Comparison of ENCODE assay signal across 39 cellular contexts in genomic region chr2:63695583-63695982, GRCh38.
"Had no signal": no experiment of that assay in that cellular context is flagged by ENCODE, and none has a peak within 500 bp of the region (broad histone marks: within the 10 kb centered on the region; RNA-seq: fewer than 3 reads in every experiment).

No MANE protein-coding gene starts in this region.

- H3K4me3 ChIP-seq: adrenal gland, ascending aorta, body of pancreas, breast epithelium, cardiac muscle cell had no signal

- H3K36me3 Mint-ChIP-seq: activated naive CD4-positive, alpha-beta T cell treated with anti-CD3 and anti-CD28 coated beads, Interleukin-2, amount 10 ng/mL, durations not matched to agents 7 days and 5 days; activated naive CD4-positive, alpha-beta T cell treated with anti-CD3 and anti-CD28 coated beads, Interleukin-2, amount 50 U/mL, for 24 hours; activated naive CD4-positive, alpha-beta T cell treated with anti-CD3 and anti-CD28 coated beads, Interleukin-2, amount 50 U/mL, for 72 hours; activated naive CD8-positive, alpha-beta T cell; activated naive CD8-positive, alpha-beta T cell treated with anti-CD3 and anti-CD28 coated beads for 36 hours; activated naive CD8-positive, alpha-beta T cell treated with anti-CD3 and anti-CD28 coated beads, Interleukin-2, amount 10 ng/mL, durations not matched to agents 7 days and 5 days; brain had no signal

- H3K4me1 ChIP-seq: adrenal gland, breast epithelium had no signal

- H3K9me3 ChIP-seq: adrenal gland, ascending aorta, body of pancreas, breast epithelium had no signal

- H3K27me3 ChIP-seq: adrenal gland, ascending aorta, body of pancreas, brain microvascular endothelial cell, breast epithelium, cardiac muscle cell had no signal

- H3K36me3 ChIP-seq: adrenal gland, ascending aorta, brain microvascular endothelial cell, breast epithelium, cardiac muscle cell had no signal

- DNase-seq: activated effector memory CD4-positive, alpha-beta T cell treated with anti-CD3 and anti-CD28 coated beads, Interleukin-2, amount 50 U/mL, for 16 hours; activated effector memory CD4-positive, alpha-beta T cell treated with Interleukin-2 at 50 U/mL for 16 hours; activated gamma-delta T cell; activated gamma-delta T cell treated with Interleukin-2 at 50 U/mL for 16 hours; activated naive CD4-positive, alpha-beta T cell; activated naive CD4-positive, alpha-beta T cell treated with anti-CD3 and anti-CD28 coated beads for 36 hours; activated naive CD4-positive, alpha-beta T cell treated with anti-CD3 and anti-CD28 coated beads, Interleukin-2, amount 10 ng/mL, durations not matched to agents 7 days and 5 days; activated naive CD4-positive, alpha-beta T cell treated with anti-CD3 and anti-CD28 coated beads, Interleukin-2, amount 50 U/mL, for 16 hours; activated naive CD4-positive, alpha-beta T cell treated with Interleukin-2 at 50 U/mL for 16 hours; activated naive CD8-positive, alpha-beta T cell treated with anti-CD3 and anti-CD28 coated beads for 36 hours; activated naive CD8-positive, alpha-beta T cell treated with anti-CD3 and anti-CD28 coated beads, Interleukin-2, amount 10 ng/mL, durations not matched to agents 7 days and 5 days; activated naive CD8-positive, alpha-beta T cell treated with anti-CD3 and anti-CD28 coated beads, Interleukin-2, amount 50 U/mL, for 24 hours; activated T-cell treated with anti-CD3 and anti-CD28 coated beads, Interleukin-2, amount 50 U/mL, for 1 hour; activated T-cell treated with anti-CD3 and anti-CD28 coated beads, Interleukin-2, amount 50 U/mL, for 24 hours; activated T-cell treated with anti-CD3 and anti-CD28 coated beads, Interleukin-2, amount 50 U/mL, for 4 hours; activated T-cell treated with anti-CD3 and anti-CD28 coated beads, Interleukin-2, amount 50 U/mL, for 48 hours; activated T-cell treated with anti-CD3 and anti-CD28 coated beads, Interleukin-2, amount 50 U/mL, for 72 hours; adrenal gland; amniotic stem cell; amygdala; anterior cingulate cortex; aorta; body of pancreas; brain microvascular endothelial cell; caudate nucleus; central memory CD4-positive, alpha-beta T cell; cerebellar nuclear complex had no signal

- H3K4me3 Mint-ChIP-seq: activated naive CD4-positive, alpha-beta T cell treated with anti-CD3 and anti-CD28 coated beads for 36 hours; activated naive CD4-positive, alpha-beta T cell treated with anti-CD3 and anti-CD28 coated beads, Interleukin-2, amount 10 ng/mL, durations not matched to agents 7 days and 5 days; activated naive CD4-positive, alpha-beta T cell treated with anti-CD3 and anti-CD28 coated beads, Interleukin-2, amount 50 U/mL, for 24 hours; activated naive CD8-positive, alpha-beta T cell; activated naive CD8-positive, alpha-beta T cell treated with anti-CD3 and anti-CD28 coated beads for 36 hours; activated naive CD8-positive, alpha-beta T cell treated with anti-CD3 and anti-CD28 coated beads, Interleukin-2, amount 10 ng/mL, durations not matched to agents 7 days and 5 days; activated naive CD8-positive, alpha-beta T cell treated with anti-CD3 and anti-CD28 coated beads, Interleukin-2, amount 50 U/mL, for 24 hours; activated T-cell treated with anti-CD3 and anti-CD28 coated beads, Interleukin-2, amount 50 U/mL, for 24 hours; activated T-cell treated with anti-CD3 and anti-CD28 coated beads, Interleukin-2, amount 50 U/mL, for 4 hours; activated T-cell treated with anti-CD3 and anti-CD28 coated beads, Interleukin-2, amount 50 U/mL, for 72 hours; activated T-helper 1 cell treated with anti-CD3 and anti-CD28 coated beads, Interleukin-12 subunit alpha, Interleukin-12 subunit beta, Interleukin-2, Interleukin-4 antibody, amounts not matched to agents 30 ng/mL and 10 ng/mL and 1 ng/mL, durations not matched to agents 14 hours and 24 hours and 36 hours; activated T-helper 17 cell treated with anti-CD3 and anti-CD28 coated beads, Interleukin-2, amount 50 U/mL, for 72 hours; brain; central memory CD8-positive, alpha-beta T cell had no signal

- H3K4me1 Mint-ChIP-seq: activated naive CD4-positive, alpha-beta T cell treated with anti-CD3 and anti-CD28 coated beads, Interleukin-2, amount 50 U/mL, for 24 hours; activated naive CD8-positive, alpha-beta T cell treated with anti-CD3 and anti-CD28 coated beads for 36 hours; activated naive CD8-positive, alpha-beta T cell treated with anti-CD3 and anti-CD28 coated beads, Interleukin-2, amount 10 ng/mL, durations not matched to agents 7 days and 5 days; activated naive CD8-positive, alpha-beta T cell treated with anti-CD3 and anti-CD28 coated beads, Interleukin-2, amount 50 U/mL, for 24 hours; activated T-helper 17 cell treated with anti-CD3 and anti-CD28 coated beads, Interleukin-2, amount 50 U/mL, for 72 hours; central memory CD8-positive, alpha-beta T cell had no signal

- H3K27ac ChIP-seq: adrenal gland, body of pancreas, brain microvascular endothelial cell, breast epithelium, cardiac muscle cell had no signal

- FAIRE-seq: bronchial epithelial cell had no signal

- ATAC-seq: activated naive CD4-positive, alpha-beta T cell treated with anti-CD3 and anti-CD28 coated beads, Interleukin-2, amount 50 U/mL, for 72 hours; activated naive CD8-positive, alpha-beta T cell treated with anti-CD3 and anti-CD28 coated beads, Interleukin-2, amount 50 U/mL, for 24 hours; activated T-cell treated with anti-CD3 and anti-CD28 coated beads, Interleukin-2, amount 50 U/mL, for 4 hours; activated T-cell treated with anti-CD3 and anti-CD28 coated beads, Interleukin-2, amount 50 U/mL, for 72 hours; activated T-helper 17 cell treated with anti-CD3 and anti-CD28 coated beads, Interleukin-2, amount 50 U/mL, for 72 hours; body of pancreas had no signal

- H3K27me3 Mint-ChIP-seq: activated naive CD4-positive, alpha-beta T cell treated with anti-CD3 and anti-CD28 coated beads, Interleukin-2, amount 10 ng/mL, durations not matched to agents 7 days and 5 days; activated naive CD4-positive, alpha-beta T cell treated with anti-CD3 and anti-CD28 coated beads, Interleukin-2, amount 50 U/mL, for 24 hours; activated naive CD8-positive, alpha-beta T cell; activated naive CD8-positive, alpha-beta T cell treated with anti-CD3 and anti-CD28 coated beads for 36 hours; activated naive CD8-positive, alpha-beta T cell treated with anti-CD3 and anti-CD28 coated beads, Interleukin-2, amount 10 ng/mL, durations not matched to agents 7 days and 5 days; activated naive CD8-positive, alpha-beta T cell treated with anti-CD3 and anti-CD28 coated beads, Interleukin-2, amount 50 U/mL, for 24 hours; activated T-cell treated with anti-CD3 and anti-CD28 coated beads, Interleukin-2, amount 50 U/mL, for 24 hours; activated T-helper 17 cell treated with anti-CD3 and anti-CD28 coated beads, Interleukin-2, amount 50 U/mL, for 72 hours; brain had no signal

- H3K27ac Mint-ChIP-seq: activated naive CD4-positive, alpha-beta T cell treated with anti-CD3 and anti-CD28 coated beads for 36 hours; activated naive CD4-positive, alpha-beta T cell treated with anti-CD3 and anti-CD28 coated beads, Interleukin-2, amount 10 ng/mL, durations not matched to agents 7 days and 5 days; activated naive CD4-positive, alpha-beta T cell treated with anti-CD3 and anti-CD28 coated beads, Interleukin-2, amount 50 U/mL, for 24 hours; activated naive CD4-positive, alpha-beta T cell treated with anti-CD3 and anti-CD28 coated beads, Interleukin-2, amount 50 U/mL, for 72 hours; activated naive CD8-positive, alpha-beta T cell; activated naive CD8-positive, alpha-beta T cell treated with anti-CD3 and anti-CD28 coated beads for 36 hours; activated naive CD8-positive, alpha-beta T cell treated with anti-CD3 and anti-CD28 coated beads, Interleukin-2, amount 10 ng/mL, durations not matched to agents 7 days and 5 days; activated naive CD8-positive, alpha-beta T cell treated with anti-CD3 and anti-CD28 coated beads, Interleukin-2, amount 50 U/mL, for 24 hours; activated T-cell treated with anti-CD3 and anti-CD28 coated beads, Interleukin-2, amount 50 U/mL, for 24 hours; activated T-cell treated with anti-CD3 and anti-CD28 coated beads, Interleukin-2, amount 50 U/mL, for 72 hours; activated T-helper 1 cell treated with anti-CD3 and anti-CD28 coated beads, Interleukin-12 subunit alpha, Interleukin-12 subunit beta, Interleukin-2, Interleukin-4 antibody, amounts not matched to agents 30 ng/mL and 10 ng/mL and 1 ng/mL, durations not matched to agents 14 hours and 24 hours and 36 hours; activated T-helper 17 cell treated with anti-CD3 and anti-CD28 coated beads, Interleukin-2, amount 50 U/mL, for 72 hours; activated T-helper 2 cell treated with anti-CD3 and anti-CD28 coated beads, Interferon-gamma antibody, Interleukin-2, Interleukin-4, amounts not matched to agents 10 μg/mL and 5 μg/mL and 100 μg/mL, durations not matched to agents 14 hours and 24 hours and 36 hours; brain had no signal

- H3K9me3 Mint-ChIP-seq: activated naive CD4-positive, alpha-beta T cell treated with anti-CD3 and anti-CD28 coated beads for 36 hours; activated naive CD4-positive, alpha-beta T cell treated with anti-CD3 and anti-CD28 coated beads, Interleukin-2, amount 10 ng/mL, durations not matched to agents 7 days and 5 days; activated naive CD4-positive, alpha-beta T cell treated with anti-CD3 and anti-CD28 coated beads, Interleukin-2, amount 50 U/mL, for 24 hours; activated naive CD4-positive, alpha-beta T cell treated with anti-CD3 and anti-CD28 coated beads, Interleukin-2, amount 50 U/mL, for 72 hours; activated naive CD8-positive, alpha-beta T cell treated with anti-CD3 and anti-CD28 coated beads for 36 hours; activated naive CD8-positive, alpha-beta T cell treated with anti-CD3 and anti-CD28 coated beads, Interleukin-2, amount 10 ng/mL, durations not matched to agents 7 days and 5 days; activated naive CD8-positive, alpha-beta T cell treated with anti-CD3 and anti-CD28 coated beads, Interleukin-2, amount 50 U/mL, for 24 hours; activated T-cell treated with anti-CD3 and anti-CD28 coated beads, Interleukin-2, amount 50 U/mL, for 24 hours; activated T-cell treated with anti-CD3 and anti-CD28 coated beads, Interleukin-2, amount 50 U/mL, for 4 hours; activated T-cell treated with anti-CD3 and anti-CD28 coated beads, Interleukin-2, amount 50 U/mL, for 72 hours; activated T-helper 1 cell treated with anti-CD3 and anti-CD28 coated beads, Interleukin-12 subunit alpha, Interleukin-12 subunit beta, Interleukin-2, Interleukin-4 antibody, amounts not matched to agents 30 ng/mL and 10 ng/mL and 1 ng/mL, durations not matched to agents 14 hours and 24 hours and 36 hours; activated T-helper 17 cell treated with anti-CD3 and anti-CD28 coated beads, Interleukin-2, amount 50 U/mL, for 72 hours; activated T-helper 2 cell treated with anti-CD3 and anti-CD28 coated beads, Interferon-gamma antibody, Interleukin-2, Interleukin-4, amounts not matched to agents 10 μg/mL and 5 μg/mL and 100 μg/mL, durations not matched to agents 14 hours and 24 hours and 36 hours; central memory CD8-positive, alpha-beta T cell had no signal
